In the genomic region with DNA sequence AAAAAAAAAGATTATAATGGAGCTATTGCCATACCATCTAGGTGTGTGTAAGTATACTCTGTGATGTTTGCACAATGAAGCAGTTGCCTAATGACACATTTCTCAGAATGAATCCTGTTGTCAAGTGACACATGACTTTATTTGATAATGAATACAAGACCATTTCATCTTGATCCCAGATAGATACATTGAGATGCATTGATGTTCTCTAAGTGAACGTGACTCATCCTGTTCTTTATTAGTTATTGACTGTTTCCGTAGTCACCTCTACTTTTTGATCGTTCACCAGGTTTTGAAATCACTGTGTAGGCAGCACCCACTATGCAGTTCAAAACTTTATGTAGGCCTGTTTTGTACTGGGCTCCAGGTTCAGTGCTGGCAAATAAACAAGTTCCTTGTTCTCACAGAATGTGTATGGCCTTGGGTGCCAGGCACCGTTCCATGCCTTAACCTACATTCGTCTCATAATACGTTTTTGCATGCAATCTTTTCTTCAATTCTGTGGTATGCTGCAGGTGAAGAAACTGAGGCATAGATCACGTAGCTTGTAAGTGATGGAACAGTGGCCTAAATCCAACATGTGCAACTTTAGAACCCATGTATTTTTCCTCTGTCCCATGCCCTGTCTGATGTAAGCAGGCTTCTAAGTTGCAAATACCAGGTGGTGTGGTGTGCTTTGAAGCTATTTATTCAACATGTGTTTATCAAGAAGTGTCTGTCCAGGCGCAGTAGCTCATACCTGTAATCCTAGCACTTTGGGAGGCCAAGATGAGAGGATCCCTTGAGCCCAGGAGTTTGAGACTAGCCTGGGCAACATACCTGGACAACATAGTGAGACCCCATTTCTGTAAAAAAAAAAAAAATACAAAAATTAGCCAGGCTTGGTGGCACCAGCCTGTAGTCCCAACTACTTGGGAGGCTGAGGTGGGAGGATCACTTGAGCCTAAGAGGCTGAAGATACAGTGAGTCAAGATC, we compare ENCODE assay signal across 13 cellular contexts. TPM values are rescaled to one million over a fixed set of nuclear protein-coding genes. Genes with fewer than 3 reads are reported as not detected.
DNase-seq lines count a peak whose midpoint lies in the region; ATAC-seq, FAIRE-seq and TF ChIP-seq lines count a peak whose summit lies in the region.
"Had no signal": no experiment of that assay in that cellular context is flagged by ENCODE, and none has a peak within 500 bp of the region (broad histone marks: within the 10 kb centered on the region; RNA-seq: fewer than 3 reads in every experiment).

No MANE protein-coding gene starts in this region.

- H3K36me3 ChIP-seq in HepG2 (replicated peaks in 1 of 2; ENCODE audit: control insufficient read depth in 1 of 2, insufficient read depth in 2 of 2, low read length in 2 of 2) = peaks cover 8 to 36% of the 10 kb centered on the region in 2 experiments
- H3K36me3 ChIP-seq: vagina had no signal

- no peak for TF ChIP-seq RAD21 in HepG2 (CRISPR knock-in tag; IDR thresholded peaks at IDR 0.05)

- WGBS in HepG2 (ENCODE audit: low lambda C conversion rate) = 78% methylated on average over 8 of the region's 8 CpGs

- no peak overlapping the region for H2AFZ ChIP-seq in HepG2 (ENCODE audit: low read length)

- H3K4me2 ChIP-seq in HepG2 (ENCODE audit: low read depth, low read length) = peak overlapping the region; percentile 20

- H3K36me3 Mint-ChIP-seq in activated CD4-positive, alpha-beta memory T cell treated with anti-CD3 and anti-CD28 coated beads for 36 hours = peaks cover 32% of the 10 kb centered on the region

- peak; percentile 12; the same call in 1 of the 3 replicates for ATAC-seq in HepG2
- ATAC-seq in HG02623 (IDR thresholded peaks at IDR 0.05; ENCODE audit: unreplicated experiment) = no peak
- ATAC-seq in HG02588 (IDR thresholded peaks at IDR 0.05; ENCODE audit: unreplicated experiment) = no peak
- ATAC-seq in HG03139 (IDR thresholded peaks at IDR 0.05; ENCODE audit: unreplicated experiment) = no peak

- no peak for TF ChIP-seq CTCF in HepG2 (CRISPR knock-in tag; IDR thresholded peaks at IDR 0.05)

- no TSS peak for BruUV-seq in HepG2 (replicated peaks; lab: Mats Ljungman, UMichigan)

- H3K27me3 ChIP-seq in HepG2 (ENCODE audit: control insufficient read depth in 1 of 2, insufficient read depth in 2 of 2, low read length in 2 of 2) = no peaks in the 10 kb centered on the region
- H3K27me3 ChIP-seq: BLaER1 treated with 17β-estradiol and CSF1 and Interleukin-3, amounts not matched to agents 10 nM and 100 nM; sigmoid colon; vagina had no signal

- in situ Hi-C loops in HepG2 (cut with HindIII; ENCODE audit: extremely low pct_ligation_motif_present, low pct_unique_long_range_greater_than_20kb) = no loop called here

- DNase-seq in stimulated activated CD4-positive, alpha-beta T cell treated with anti-CD3 and anti-CD28 coated beads, Interleukin-1b, Interleukin-23, amount 100 ng/mL, for 48 hours = peak; percentile 45
- DNase-seq in stimulated activated CD4-positive, alpha-beta T cell treated with anti-CD3 and anti-CD28 coated beads, Interleukin-12 subunit alpha, Interleukin-12 subunit beta, amount 100 ng/mL, for 4 hours = no peak
- peak; percentile 54 for DNase-seq in activated CD4-positive, alpha-beta memory T cell treated with anti-CD3 and anti-CD28 coated beads for 36 hours
- DNase-seq in HepG2 (ENCODE audit: low spot score) (peak; percentile 61), AG20443 (ENCODE audit: low spot score) (no peak)
- DNase-seq: NCI-H2029 treated with DMSO at 0.1 percent for 48 hours, sigmoid colon had no signal

- TF ChIP-seq EP300 in HepG2 (IDR thresholded peaks at IDR 0.05; ENCODE audit: low read depth in 2 of 2, low read length in 2 of 2) (no peak), HepG2 (CRISPR knock-in tag; IDR thresholded peaks at IDR 0.05; ENCODE audit: borderline replicate concordance) (no peak)

- CTCF ChIA-PET in activated CD4-positive, alpha-beta memory T cell treated with anti-CD3 and anti-CD28 coated beads for 36 hours (lab: Charles Lee) = interaction anchor here (0.8 to 6.7 kb wide), 9 partner anchors 10 to 146 kb away, joined by 3 to 69 read pairs (median 4); a partner anchor contains a TSS
- CTCF ChIA-PET in HepG2 (lab: Yijun Ruan, JAX; ENCODE audit: low intra/inter-chr PET ratio, low total read pairs) = no interaction called here

- peaks cover 98% of the 10 kb centered on the region for H3K79me2 ChIP-seq in HepG2 (ENCODE audit: insufficient read depth, low read length)

- FAIRE-seq in HepG2 (lab: Jason Lieb, UNC) = no peak
- FAIRE-seq: H54 had no signal

- peak overlapping the region; percentile 53 for H3K27ac ChIP-seq in HepG2 (ENCODE audit: extremely low read length, insufficient read depth, low read length)
- H3K27ac ChIP-seq: BLaER1 treated with 17β-estradiol and CSF1 and Interleukin-3, amounts not matched to agents 10 nM and 100 nM; sigmoid colon had no signal

- peaks cover 88% of the 10 kb centered on the region for H3K4me1 Mint-ChIP-seq in activated CD4-positive, alpha-beta memory T cell treated with anti-CD3 and anti-CD28 coated beads for 36 hours (ENCODE audit: low read depth)

- no peak for TF ChIP-seq POLR2A in HepG2 (IDR thresholded peaks at IDR 0.05; ENCODE audit: insufficient read depth in 1 of 2, low read depth in 2 of 2, low read length in 2 of 2)

- no peaks in the 10 kb centered on the region for H3K27me3 Mint-ChIP-seq in activated CD4-positive, alpha-beta memory T cell treated with anti-CD3 and anti-CD28 coated beads for 36 hours

- H3K9me3 Mint-ChIP-seq in activated CD4-positive, alpha-beta memory T cell treated with anti-CD3 and anti-CD28 coated beads for 36 hours = no peaks in the 10 kb centered on the region

- H3K9ac ChIP-seq in HepG2 (ENCODE audit: insufficient read depth, low read depth, low read length) = 0 out of 2 replicates have a peak overlapping the region, but pooled peaks have one; percentile 23
- H3K9ac ChIP-seq: BLaER1 treated with 17β-estradiol and CSF1 and Interleukin-3, amounts not matched to agents 10 nM and 100 nM had no signal

- no peak overlapping the region for H3K4me3 ChIP-seq in HepG2 (replicated peaks in 1 of 3; ENCODE audit: insufficient read depth in 1 of 3, low read depth in 2 of 3, low read length in 3 of 3)
- H3K4me3 ChIP-seq: BLaER1 treated with 17β-estradiol and CSF1 and Interleukin-3, amounts not matched to agents 10 nM and 100 nM; sigmoid colon; vagina had no signal

- POLR2A ChIA-PET in activated CD4-positive, alpha-beta memory T cell treated with anti-CD3 and anti-CD28 coated beads for 36 hours (lab: Charles Lee) = interaction anchor here (0.7 to 7.8 kb wide), 11 partner anchors 8 to 146 kb away, joined by 3 to 66 read pairs (median 4); a partner anchor contains a TSS
- POLR2A ChIA-PET in HepG2 (lab: Yijun Ruan, JAX) = interaction anchor here (1.0 to 3.8 kb wide), 2 partner anchors 11 to 12 kb away, joined by 5 to 24 read pairs; a partner anchor contains a TSS

- peak overlapping the region; percentile 85 for H3K27ac Mint-ChIP-seq in activated CD4-positive, alpha-beta memory T cell treated with anti-CD3 and anti-CD28 coated beads for 36 hours

- no peaks in the 10 kb centered on the region for H3K9me3 ChIP-seq in HepG2 (ENCODE audit: low read length)
- H3K9me3 ChIP-seq: BLaER1 treated with 17β-estradiol and CSF1 and Interleukin-3, amounts not matched to agents 10 nM and 100 nM; sigmoid colon; vagina had no signal

- peaks cover 84% of the 10 kb centered on the region for H4K20me1 ChIP-seq in HepG2 (ENCODE audit: insufficient read depth, low read length)

- intact Hi-C loops in activated CD4-positive, alpha-beta memory T cell treated with anti-CD3 and anti-CD28 coated beads for 36 hours (cut with micrococcal nuclease) = loop anchor here (1.0 kb wide), 3 partner anchors 11 to 30 kb away; no protein-coding TSS in a partner anchor
- intact Hi-C loops in HepG2 (cut with micrococcal nuclease; ENCODE audit: unreplicated experiment) = no loop called here

- peaks cover 93% of the 10 kb centered on the region for H3K4me1 ChIP-seq in HepG2 (ENCODE audit: insufficient read depth, low read length)

- peak overlapping the region; percentile 27 for H3K4me3 Mint-ChIP-seq in activated CD4-positive, alpha-beta memory T cell treated with anti-CD3 and anti-CD28 coated beads for 36 hours

RNA-seq across cellular contexts. Expression of a gene that starts 10.4 kb away (rescaled TPM):
- total RNA-seq in activated CD4-positive, alpha-beta memory T cell treated with anti-CD3 and anti-CD28 coated beads for 36 hours = 100 to 1,000 TPM; 131 to 137 TPM
- 30.2 and 53.8 TPM in 2 replicates for total RNA-seq in HepG2 (2016; rRNA removed; fragmentation: Illumina TruSeq; extraction: Trizol)
- 14.0 and 16.6 TPM in 2 replicates for total RNA-seq in HepG2 (2016; cell fraction: cytosol; rRNA removed; fragmentation: Illumina TruSeq; extraction: Trizol; ENCODE audit: low read depth)
- total RNA-seq in HepG2 (2016; cell fraction: insoluble cytoplasmic fraction; rRNA removed; fragmentation: Illumina TruSeq; extraction: Trizol) = 28.0 and 53.2 TPM in 2 replicates
- 33.3 and 36.0 TPM in 2 replicates for total RNA-seq in HepG2 (2016; cell fraction: membrane; rRNA removed; fragmentation: Illumina TruSeq; extraction: Trizol)
- 57.4 and 66.5 TPM in 2 replicates for total RNA-seq in HepG2 (2016; cell fraction: nucleus; rRNA removed; fragmentation: Illumina TruSeq; extraction: Trizol)
- polyA plus RNA-seq in HepG2 (2011; rRNA removed) = 72.6 and 108 TPM in 2 replicates
- 70.5 and 75.9 TPM in 2 replicates for polyA plus RNA-seq in HepG2 (2011; cell fraction: cytosol; rRNA removed)
- polyA plus RNA-seq in HepG2 (2011; cell fraction: nucleus; rRNA removed) = 163 and 208 TPM in 2 replicates
- polyA plus RNA-seq in HepG2 (2012) = 109 and 143 TPM in 2 replicates
- polyA plus RNA-seq in HepG2 (2016; cell fraction: cytosol; fragmentation: Illumina TruSeq; extraction: Trizol; ENCODE audit: low read depth) = 6.9 and 7.8 TPM in 2 replicates
- 26.3 and 34.3 TPM in 2 replicates for polyA plus RNA-seq in HepG2 (2016; cell fraction: insoluble cytoplasmic fraction; fragmentation: Illumina TruSeq; extraction: Trizol; ENCODE audit: low read depth)
- 19.9 and 23.8 TPM in 2 replicates for polyA plus RNA-seq in HepG2 (2016; cell fraction: membrane; fragmentation: Illumina TruSeq; extraction: Trizol; ENCODE audit: low read depth)
- polyA plus RNA-seq in HepG2 (2016; cell fraction: nucleus; fragmentation: Illumina TruSeq; extraction: Trizol; ENCODE audit: insufficient read depth, low read depth) = 92.3 and 92.9 TPM in 2 replicates
- 105 and 167 TPM in 2 replicates for polyA minus RNA-seq in HepG2 (2011; rRNA and poly(A)+ RNA removed; ENCODE audit: low replicate concordance)
- 56.3 and 97.6 TPM in 2 replicates for polyA minus RNA-seq in HepG2 (2011; cell fraction: cytosol; rRNA and poly(A)+ RNA removed)
- 62.8 and 87.4 TPM in 2 replicates for polyA minus RNA-seq in HepG2 (2011; cell fraction: nucleus; rRNA and poly(A)+ RNA removed)

RNA-seq across cellular contexts. Expression of a gene that starts 42.8 kb away (rescaled TPM):
- total RNA-seq in activated CD4-positive, alpha-beta memory T cell treated with anti-CD3 and anti-CD28 coated beads for 36 hours = 10 to 100 TPM; 16.1 to 17.6 TPM
- 11.3 and 17.4 TPM in 2 replicates for total RNA-seq in HepG2 (2016; rRNA removed; fragmentation: Illumina TruSeq; extraction: Trizol)
- 40.7 and 41.5 TPM in 2 replicates for total RNA-seq in HepG2 (2016; cell fraction: cytosol; rRNA removed; fragmentation: Illumina TruSeq; extraction: Trizol; ENCODE audit: low read depth)
- 11.5 and 17.3 TPM in 2 replicates for total RNA-seq in HepG2 (2016; cell fraction: insoluble cytoplasmic fraction; rRNA removed; fragmentation: Illumina TruSeq; extraction: Trizol)
- total RNA-seq in HepG2 (2016; cell fraction: membrane; rRNA removed; fragmentation: Illumina TruSeq; extraction: Trizol) = 12.5 and 13.5 TPM in 2 replicates
- total RNA-seq in HepG2 (2016; cell fraction: nucleus; rRNA removed; fragmentation: Illumina TruSeq; extraction: Trizol) = 21.6 and 24.7 TPM in 2 replicates
- polyA plus RNA-seq in HepG2 (2011; rRNA removed) = 4.8 and 5.6 TPM in 2 replicates
- 3.7 and 5.6 TPM in 2 replicates for polyA plus RNA-seq in HepG2 (2011; cell fraction: cytosol; rRNA removed)
- polyA plus RNA-seq in HepG2 (2011; cell fraction: nucleus; rRNA removed) = 6.9 and 7.1 TPM in 2 replicates
- polyA plus RNA-seq in HepG2 (2012) = 2.7 and 2.8 TPM in 2 replicates
- 1.8 and 2.0 TPM in 2 replicates for polyA plus RNA-seq in HepG2 (2016; cell fraction: cytosol; fragmentation: Illumina TruSeq; extraction: Trizol; ENCODE audit: low read depth)
- 4.4 TPM in 2 replicates for polyA plus RNA-seq in HepG2 (2016; cell fraction: insoluble cytoplasmic fraction; fragmentation: Illumina TruSeq; extraction: Trizol; ENCODE audit: low read depth)
- polyA plus RNA-seq in HepG2 (2016; cell fraction: membrane; fragmentation: Illumina TruSeq; extraction: Trizol; ENCODE audit: low read depth) = 2.2 and 2.7 TPM in 2 replicates
- 18.6 and 19.9 TPM in 2 replicates for polyA plus RNA-seq in HepG2 (2016; cell fraction: nucleus; fragmentation: Illumina TruSeq; extraction: Trizol; ENCODE audit: insufficient read depth, low read depth)
- polyA minus RNA-seq in HepG2 (2011; rRNA and poly(A)+ RNA removed; ENCODE audit: low replicate concordance) = 14.6 and 21.4 TPM in 2 replicates
- 9.4 and 9.7 TPM in 2 replicates for polyA minus RNA-seq in HepG2 (2011; cell fraction: cytosol; rRNA and poly(A)+ RNA removed)
- 6.3 and 8.3 TPM in 2 replicates for polyA minus RNA-seq in HepG2 (2011; cell fraction: nucleus; rRNA and poly(A)+ RNA removed)

Comparison
In these comparisons a context has a peak if more than half of its experiments do, and no peak if none do; other contexts are left out.
1. DNase-seq: peak in stimulated activated CD4-positive, alpha-beta T cell treated with anti-CD3 and anti-CD28 coated beads, Interleukin-1b, Interleukin-23, amount 100 ng/mL, for 48 hours (single experiment), activated CD4-positive, alpha-beta memory T cell treated with anti-CD3 and anti-CD28 coated beads for 36 hours (single experiment) and HepG2 (single experiment); none in stimulated activated CD4-positive, alpha-beta T cell treated with anti-CD3 and anti-CD28 coated beads, Interleukin-12 subunit alpha, Interleukin-12 subunit beta, amount 100 ng/mL, for 4 hours (single experiment) and AG20443 (single experiment).